18 cellular contexts compared by ENCODE assay signal in the genomic region with DNA sequence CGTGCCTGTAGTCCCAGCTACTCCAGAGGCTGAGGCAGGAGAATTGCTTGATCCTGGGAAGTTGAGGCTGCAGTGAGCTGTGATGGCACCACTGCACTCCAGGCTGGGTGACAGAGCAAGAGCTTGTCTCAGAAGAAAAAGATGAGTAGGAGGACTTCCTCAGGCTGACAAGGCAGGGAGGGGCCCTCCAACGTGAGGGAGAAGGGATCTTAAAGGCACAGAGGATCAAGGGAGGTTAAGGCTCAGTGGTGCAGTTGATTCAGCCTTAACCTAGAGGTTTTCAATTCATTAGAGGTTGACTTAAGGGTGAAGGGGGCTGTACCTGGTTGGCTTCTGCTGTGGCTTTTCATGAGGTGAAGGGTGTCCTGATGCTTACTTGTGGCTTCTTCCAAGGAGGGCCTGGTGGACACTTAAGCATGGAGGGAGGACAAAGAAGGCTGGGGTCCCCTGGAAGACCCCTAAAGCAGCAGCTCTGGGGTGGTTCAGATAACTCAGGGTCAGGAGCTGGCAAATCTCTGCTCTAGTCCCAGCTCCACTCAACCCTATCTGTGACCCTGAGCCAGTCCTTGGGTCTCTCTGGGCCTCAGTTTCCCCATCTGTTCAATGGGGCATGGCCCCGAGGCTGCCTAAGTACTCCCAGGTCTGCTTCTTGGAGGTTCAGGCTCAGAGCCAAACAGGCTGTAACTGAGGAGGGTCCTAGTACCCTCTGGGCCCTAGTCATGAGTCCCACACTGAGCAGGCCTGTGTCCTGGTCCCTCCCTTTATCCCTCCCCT. TPM values are rescaled to one million over a fixed set of nuclear protein-coding genes. Genes with fewer than 3 reads are reported as not detected.
A peak's percentile ranks its signal among the peaks of the same experiment; 100 is the strongest.
DNase-seq lines count a peak whose midpoint lies in the region; ATAC-seq, FAIRE-seq and TF ChIP-seq lines count a peak whose summit lies in the region.
"Had no signal": no experiment of that assay in that cellular context is flagged by ENCODE, and none has a peak within 500 bp of the region (broad histone marks: within the 10 kb centered on the region; RNA-seq: fewer than 3 reads in every experiment).

No MANE protein-coding gene starts in this region.

- H3K4me3 Mint-ChIP-seq in astrocyte (ENCODE audit: unreplicated experiment): peak overlapping the region; percentile 69
- H3K4me3 Mint-ChIP-seq: activated T-helper 1 cell treated with anti-CD3 and anti-CD28 coated beads, Interleukin-12 subunit alpha, Interleukin-12 subunit beta, Interleukin-2, Interleukin-4 antibody, amounts not matched to agents 30 ng/mL and 10 ng/mL and 1 ng/mL, durations not matched to agents 14 hours and 24 hours and 36 hours had no signal

- H3K27me3 ChIP-seq in astrocyte (ENCODE audit: insufficient read depth, low read length): no peaks in the 10 kb centered on the region
- no peaks in the 10 kb centered on the region for H3K27me3 ChIP-seq in skeletal muscle tissue (ENCODE audit: control insufficient read depth in 3 of 3, insufficient read depth in 3 of 3, low read length in 3 of 3)
- H3K27me3 ChIP-seq in adrenal gland: no peaks in the 10 kb centered on the region
- H3K27me3 ChIP-seq: body of pancreas, gastrocnemius medialis, ovary had no signal

- H3K36me3 ChIP-seq in astrocyte (ENCODE audit: insufficient read depth, low read length) (no peaks in the 10 kb centered on the region), skeletal muscle tissue (ENCODE audit: control insufficient read depth in 3 of 3, insufficient read depth in 3 of 3, low read length in 3 of 3) (peaks cover 3 to 23% (median 6%) of the 10 kb centered on the region in 3 donors), adrenal gland (replicated peaks in 1 of 2) (no peaks in the 10 kb centered on the region)
- H3K36me3 ChIP-seq: gastrocnemius medialis, ovary had no signal

- H3K4me2 ChIP-seq in astrocyte (ENCODE audit: low read length): peak overlapping the region; percentile 0
- H3K4me2 ChIP-seq: SK-N-SH had no signal

- H3K4me3 ChIP-seq in NB4 (ENCODE audit: low read depth, low read length): no peak overlapping the region
- no peak overlapping the region for H3K4me3 ChIP-seq in astrocyte (ENCODE audit: insufficient read depth, low read depth, low read length)
- H3K4me3 ChIP-seq in skeletal muscle tissue (ENCODE audit: low read length in 3 of 3): no peak overlapping the region
- H3K4me3 ChIP-seq in adrenal gland: no peak overlapping the region
- H3K4me3 ChIP-seq: body of pancreas, gastrocnemius medialis, ovary had no signal

- TF ChIP-seq CTCF in NB4 (IDR thresholded peaks at IDR 0.05; ENCODE audit: low read depth, low read length) (no peak), astrocyte (IDR thresholded peaks at IDR 0.05; ENCODE audit: insufficient read depth, low read depth, low read length) (no peak), adrenal gland (IDR thresholded peaks at IDR 0.05) (no peak)

- no peak for FAIRE-seq in astrocyte (lab: Jason Lieb, UNC)

- TF ChIP-seq POLR2A in NB4 (IDR thresholded peaks at IDR 0.05; ENCODE audit: extremely low read depth, insufficient read length) (no peak), adrenal gland (IDR thresholded peaks at IDR 0.05) (no peak)

- ATAC-seq in GM18519 (IDR thresholded peaks at IDR 0.05; ENCODE audit: low FRiP score, unreplicated experiment): no peak
- ATAC-seq: body of pancreas, gastrocnemius medialis had no signal

- no peaks in the 10 kb centered on the region for H3K27me3 Mint-ChIP-seq in astrocyte (ENCODE audit: low read depth, unreplicated experiment)

- H3K36me3 Mint-ChIP-seq in astrocyte (ENCODE audit: low read depth, unreplicated experiment): peaks cover 16% of the 10 kb centered on the region

- H3K9me3 ChIP-seq in astrocyte (ENCODE audit: insufficient read depth, low read depth, low read length) (no peaks in the 10 kb centered on the region), skeletal muscle tissue (ENCODE audit: control insufficient read depth in 3 of 3, low read length in 3 of 3) (no peaks in the 10 kb centered on the region), adrenal gland (replicated peaks in 1 of 3) (no peaks in the 10 kb centered on the region)
- H3K9me3 ChIP-seq: body of pancreas, gastrocnemius medialis, ovary, SK-N-SH had no signal

- intact Hi-C loops in adrenal gland (cut with DNase I): no loop called here

- DNase-seq in SKM-1 treated with dmso at 0.1 percent for 144 hours (lab: John Stamatoyannopoulos, UW; ENCODE audit: unreplicated experiment): peak; percentile 65
- no peak for DNase-seq in SKM-1 (lab: John Stamatoyannopoulos, UW; ENCODE audit: unreplicated experiment)
- DNase-seq in NB4 (ENCODE audit: low read depth): peak; percentile 82
- DNase-seq in astrocyte (ENCODE audit: low read depth): no peak
- DNase-seq in adrenal gland: no peak
- no peak for DNase-seq in NCI-H510A (lab: John Stamatoyannopoulos, UW)
- DNase-seq: activated CD4-positive, alpha-beta T cell treated with anti-CD3 and anti-CD28 coated beads for 1 hour; body of pancreas; gastrocnemius medialis; midbrain; NCI-H1417 treated with DMSO at 0.1 percent for 48 hours; NCI-H748 treated with DMSO at 0.1 percent for 48 hours; ovary; SK-N-SH had no signal

- H3K4me1 Mint-ChIP-seq in astrocyte (ENCODE audit: low read depth, unreplicated experiment): peaks cover 24% of the 10 kb centered on the region

- 30 to 44% (median 39%) methylated on average over 2 to 3 of the region's 3 CpGs for WGBS in adrenal gland, 4 donors

- no peaks in the 10 kb centered on the region for H4K20me1 ChIP-seq in astrocyte (ENCODE audit: insufficient read depth, low read length)

- peaks cover 12% of the 10 kb centered on the region for H3K79me2 ChIP-seq in astrocyte (ENCODE audit: insufficient read depth, low read length)

- no peaks in the 10 kb centered on the region for H3K9me3 Mint-ChIP-seq in astrocyte (ENCODE audit: unreplicated experiment)
- H3K9me3 Mint-ChIP-seq: activated T-helper 1 cell treated with anti-CD3 and anti-CD28 coated beads, Interleukin-12 subunit alpha, Interleukin-12 subunit beta, Interleukin-2, Interleukin-4 antibody, amounts not matched to agents 30 ng/mL and 10 ng/mL and 1 ng/mL, durations not matched to agents 14 hours and 24 hours and 36 hours had no signal

- H3K9ac ChIP-seq in astrocyte (ENCODE audit: low read length) (no peak overlapping the region), skeletal muscle tissue (ENCODE audit: low read depth in 1 of 3, low read length in 3 of 3) (peak overlapping the region in 2 of 3 donors; percentile 22 to 41)
- H3K9ac ChIP-seq: SK-N-SH had no signal

- no peak overlapping the region for H3K27ac Mint-ChIP-seq in astrocyte (ENCODE audit: unreplicated experiment)
- H3K27ac Mint-ChIP-seq: activated T-helper 1 cell treated with anti-CD3 and anti-CD28 coated beads, Interleukin-12 subunit alpha, Interleukin-12 subunit beta, Interleukin-2, Interleukin-4 antibody, amounts not matched to agents 30 ng/mL and 10 ng/mL and 1 ng/mL, durations not matched to agents 14 hours and 24 hours and 36 hours had no signal

- H3K27ac ChIP-seq in astrocyte (ENCODE audit: low read depth, low read length): no peak overlapping the region
- H3K27ac ChIP-seq in skeletal muscle tissue (ENCODE audit: low read depth, low read length): no peak overlapping the region
- no peak overlapping the region for H3K27ac ChIP-seq in adrenal gland
- H3K27ac ChIP-seq: body of pancreas, gastrocnemius medialis, ovary had no signal

- H3K4me1 ChIP-seq in astrocyte (ENCODE audit: insufficient read depth, low read length): peaks cover 26% of the 10 kb centered on the region
- H3K4me1 ChIP-seq in skeletal muscle tissue (ENCODE audit: control insufficient read depth in 3 of 3, insufficient read depth in 3 of 3, low read length in 3 of 3): peaks cover 9 to 23% (median 18%) of the 10 kb centered on the region in 3 donors
- H3K4me1 ChIP-seq in adrenal gland (replicated peaks in 1 of 2): peaks cover 0 to 3% of the 10 kb centered on the region in 2 donors

- no peak overlapping the region for H2AFZ ChIP-seq in astrocyte (ENCODE audit: low read depth, low read length)

RNA-seq across cellular contexts. Expression of a gene that starts 6.3 kb away (rescaled TPM):
- 26.4 and 39.9 TPM in 2 replicates for total RNA-seq in astrocyte
- total RNA-seq in skeletal muscle tissue: 0.52 TPM
- total RNA-seq in adrenal gland: 1 to 10 TPM in 7 of 8 donors, under 1 TPM in 1; 0.56 to 6.5 (median 2.1) TPM
- polyA plus RNA-seq in adrenal gland: 1 to 10 TPM in 2 of 3 donors, under 1 TPM in 1; 0.31 to 4.2 (median 1.1) TPM
- total RNA-seq: body of pancreas, HT1080 had no signal

RNA-seq across cellular contexts. Expression of a gene that starts 18.0 kb away (rescaled TPM):
- total RNA-seq in astrocyte (not detected in 2 replicates), skeletal muscle tissue (under 0.01 TPM), adrenal gland (1 to 10 TPM in 5 of 8 donors, under 1 TPM in 3; 0.28 to 4.8 (median 1.4) TPM)
- under 1 TPM; 0.15 to 0.32 (median 0.27) TPM for polyA plus RNA-seq in adrenal gland
- total RNA-seq: activated T-helper 1 cell treated with anti-CD3 and anti-CD28 coated beads, Interleukin-12 subunit alpha, Interleukin-12 subunit beta, Interleukin-2, Interleukin-4 antibody, amounts not matched to agents 30 ng/mL and 10 ng/mL and 1 ng/mL, durations not matched to agents 14 hours and 24 hours and 36 hours; HT1080 had no signal
- polyA plus RNA-seq: ovary, SK-N-SH had no signal

RNA-seq across cellular contexts. Expression of a gene that starts 30.0 kb away (rescaled TPM):
- total RNA-seq in astrocyte (13.6 and 14.1 TPM in 2 replicates), skeletal muscle tissue (33.9 TPM), adrenal gland (10 to 100 TPM in 7 of 8 donors, 1 to 10 TPM in 1; 6.6 to 18.3 (median 14.7) TPM)
- polyA plus RNA-seq in adrenal gland: 10 to 100 TPM in 1 of 3 donors, 1 to 10 TPM in 2; 8.3 to 12.3 (median 8.4) TPM

RNA-seq across cellular contexts. Expression of a gene that starts 39.5 kb away (rescaled TPM):
- total RNA-seq in astrocyte: not detected in 2 replicates
- 30.3 TPM for total RNA-seq in skeletal muscle tissue
- total RNA-seq in adrenal gland: 1 to 10 TPM in 1 of 8 donors, under 1 TPM in 1, not detected in 6; 0.18 to 4.6 TPM
- under 1 TPM in 2 of 3 donors, not detected in 1; 0.16 to 0.24 TPM for polyA plus RNA-seq in adrenal gland
- total RNA-seq: activated T-helper 1 cell treated with anti-CD3 and anti-CD28 coated beads, Interleukin-12 subunit alpha, Interleukin-12 subunit beta, Interleukin-2, Interleukin-4 antibody, amounts not matched to agents 30 ng/mL and 10 ng/mL and 1 ng/mL, durations not matched to agents 14 hours and 24 hours and 36 hours; body of pancreas; HT1080 had no signal
- polyA plus RNA-seq: SK-N-SH had no signal

Comparison
In these comparisons a context has a peak if more than half of its experiments do, and no peak if none do; other contexts are left out.
1. DNase-seq: peak in SKM-1 treated with dmso at 0.1 percent for 144 hours (single experiment) and NB4 (single experiment); none in SKM-1 (single experiment), astrocyte (single experiment), adrenal gland (0 of 7) and NCI-H510A (single experiment).